Comparison of ENCODE assay signal across 8 cellular contexts in genomic region chr1:154559496-154559950, GRCh38. TPM values are rescaled to one million over a fixed set of nuclear protein-coding genes. Genes with fewer than 3 reads are reported as not detected.
DNase-seq lines count a peak whose midpoint lies in the region; ATAC-seq and TF ChIP-seq lines count a peak whose summit lies in the region.

No MANE protein-coding gene starts in this region.

- POLR2A ChIA-PET in BJ (lab: Charles Lee): interaction anchor here (0.6 kb wide), 1 partner anchor 68 kb away, joined by 3 read pairs; no protein-coding TSS in a partner anchor

- DNase-seq in BJ (ENCODE audit: low read depth) (peak; percentile 44), HUDEP-2 (lab: John Stamatoyannopoulos, UW; ENCODE audit: unreplicated experiment in 76 of 76) (peak in 73 of 76 experiments; percentile 17 to 92 (median 77)), NOMO-1 treated with dmso at 0.1 percent for 144 hours (lab: John Stamatoyannopoulos, UW; ENCODE audit: unreplicated experiment) (peak; percentile 67), endothelial cell (ENCODE audit: low spot score) (peak; percentile 90)
- peak; percentile 64 for DNase-seq in activated CD8-positive, alpha-beta memory T cell treated with anti-CD3 and anti-CD28 coated beads, Interleukin-2, amount 50 U/mL, for 1 hour (ENCODE audit: extremely low read depth)
- DNase-seq in stimulated activated CD8-positive, alpha-beta memory T cell treated with anti-CD3 and anti-CD28 coated beads, Interleukin-15, amount 100 ng/mL, for 24 hours (ENCODE audit: low read depth): peak; percentile 47

- peak overlapping the region; percentile 85 for H3K4me3 ChIP-seq in BJ (ENCODE audit: low read depth, low read length)
- peak overlapping the region; percentile 47 for H3K4me3 ChIP-seq in mesodermal cell (ENCODE audit: extremely low read depth, insufficient read depth, low read length, poor library complexity, severe bottlenecking)

- peak overlapping the region; percentile 88 for H3K27ac Mint-ChIP-seq in endothelial cell (ENCODE audit: unreplicated experiment)

- 2 to 10% methylated on average over 9 to 10 of the region's 11 CpGs for WGBS in mesodermal cell (ENCODE audit: insufficient coverage in 2 of 2), 2 experiments

- TF ChIP-seq CTCF in BJ (IDR thresholded peaks at IDR 0.05; ENCODE audit: insufficient read depth, low read depth, low read length) (peak; percentile 91), endothelial cell (IDR thresholded peaks at IDR 0.05; ENCODE audit: unreplicated experiment) (peak; percentile 86)

- H3K4me1 Mint-ChIP-seq in endothelial cell (ENCODE audit: unreplicated experiment): peaks cover 27% of the 10 kb centered on the region

- H3K4me3 Mint-ChIP-seq in endothelial cell (ENCODE audit: unreplicated experiment): peak overlapping the region; percentile 89

- H3K27ac ChIP-seq in mesodermal cell (ENCODE audit: low read depth, low read length, severe bottlenecking): peak overlapping the region; percentile 90

- peaks cover 24% of the 10 kb centered on the region for H3K36me3 Mint-ChIP-seq in endothelial cell (ENCODE audit: low read depth, unreplicated experiment)

- H3K36me3 ChIP-seq in BJ (ENCODE audit: control insufficient read depth, insufficient read depth, low read length) (peaks cover 12% of the 10 kb centered on the region), mesodermal cell (ENCODE audit: control insufficient read depth, insufficient read depth, low read length) (peaks cover 15% of the 10 kb centered on the region)

- CTCF ChIA-PET in BJ (lab: Yijun Ruan, JAX): interaction anchor here (0.6 to 2.3 kb wide), 42 partner anchors 9 to 526 kb away, joined by 3 to 29 read pairs (median 4); partner anchors contain the start of genes PMVK, PYGO2 and SHC1

- H3K27me3 ChIP-seq in BJ (ENCODE audit: control insufficient read depth, insufficient read depth, low read length): no peaks in the 10 kb centered on the region

- peak; percentile 51 for ATAC-seq in GM19395 (IDR thresholded peaks at IDR 0.05; ENCODE audit: unreplicated experiment)

- no peaks in the 10 kb centered on the region for H3K9me3 ChIP-seq in mesodermal cell (ENCODE audit: control insufficient read depth, low read length)

- H3K9me3 Mint-ChIP-seq in endothelial cell (ENCODE audit: unreplicated experiment): no peaks in the 10 kb centered on the region

- H3K4me1 ChIP-seq in mesodermal cell (ENCODE audit: control insufficient read depth, insufficient read depth, low read length, poor library complexity, severe bottlenecking): peaks cover 13% of the 10 kb centered on the region

- peaks cover 8% of the 10 kb centered on the region for H3K27me3 Mint-ChIP-seq in endothelial cell (ENCODE audit: unreplicated experiment)

RNA-seq across cellular contexts. Expression of gene UBE2Q1, which starts 1.1 kb away (rescaled TPM):
- polyA plus RNA-seq in BJ (2011; rRNA removed): 11.0 and 16.1 TPM in 2 replicates
- 8.9 and 9.3 TPM in 2 replicates for polyA minus RNA-seq in BJ (2011; rRNA and poly(A)+ RNA removed)
- total RNA-seq in endothelial cell (ENCODE audit: unreplicated experiment): 73.9 TPM
- polyA plus RNA-seq in mesodermal cell (2013, experiment 1 of 2): 82.9 TPM
- 81.8 TPM for polyA plus RNA-seq in mesodermal cell (2013, experiment 2 of 2)

RNA-seq across cellular contexts. Expression of gene CHRNB2, which starts 8.1 kb away (rescaled TPM):
- polyA plus RNA-seq in BJ (2011; rRNA removed): 0.06 TPM in 2 replicates
- 0.05 TPM in 1 of 2 replicates, not detected in the other for polyA minus RNA-seq in BJ (2011; rRNA and poly(A)+ RNA removed)
- total RNA-seq in endothelial cell (ENCODE audit: unreplicated experiment): 0.44 TPM
- 0.26 TPM for polyA plus RNA-seq in mesodermal cell (2013, experiment 1 of 2)
- 0.15 TPM for polyA plus RNA-seq in mesodermal cell (2013, experiment 2 of 2)

RNA-seq across cellular contexts. Expression of gene ADAR, which starts 48.5 kb away (rescaled TPM):
- polyA plus RNA-seq in BJ (2011; rRNA removed): 143 and 144 TPM in 2 replicates
- 175 and 224 TPM in 2 replicates for polyA minus RNA-seq in BJ (2011; rRNA and poly(A)+ RNA removed)
- total RNA-seq in endothelial cell (ENCODE audit: unreplicated experiment): 156 TPM
- 89.4 TPM for polyA plus RNA-seq in mesodermal cell (2013, experiment 1 of 2)
- 86.7 TPM for polyA plus RNA-seq in mesodermal cell (2013, experiment 2 of 2)

RNA-seq across cellular contexts. Expression of gene SHE, which starts 57.3 kb away (rescaled TPM):
- not detected in 2 replicates for polyA plus RNA-seq in BJ (2011; rRNA removed)
- polyA minus RNA-seq in BJ (2011; rRNA and poly(A)+ RNA removed): not detected in 2 replicates
- 79.3 TPM for total RNA-seq in endothelial cell (ENCODE audit: unreplicated experiment)
- 8.4 TPM for polyA plus RNA-seq in mesodermal cell (2013, experiment 1 of 2)
- 6.5 TPM for polyA plus RNA-seq in mesodermal cell (2013, experiment 2 of 2)

RNA-seq across cellular contexts. Expression of gene TDRD10, which starts 57.5 kb away (rescaled TPM):
- not detected in 2 replicates for polyA plus RNA-seq in BJ (2011; rRNA removed)
- not detected in 2 replicates for polyA minus RNA-seq in BJ (2011; rRNA and poly(A)+ RNA removed)
- 27.8 TPM for total RNA-seq in endothelial cell (ENCODE audit: unreplicated experiment)
- 1.3 TPM for polyA plus RNA-seq in mesodermal cell (2013, experiment 1 of 2)
- 2.3 TPM for polyA plus RNA-seq in mesodermal cell (2013, experiment 2 of 2)

Comparison
In these comparisons a context has a peak if more than half of its experiments do, and no peak if none do; other contexts are left out.
1. Peak in every context shown above with its lines: DNase-seq, ATAC-seq, H3K4me3 ChIP-seq and H3K27ac ChIP-seq.